ENCODE assay signal across 8 cellular contexts in the genomic region with DNA sequence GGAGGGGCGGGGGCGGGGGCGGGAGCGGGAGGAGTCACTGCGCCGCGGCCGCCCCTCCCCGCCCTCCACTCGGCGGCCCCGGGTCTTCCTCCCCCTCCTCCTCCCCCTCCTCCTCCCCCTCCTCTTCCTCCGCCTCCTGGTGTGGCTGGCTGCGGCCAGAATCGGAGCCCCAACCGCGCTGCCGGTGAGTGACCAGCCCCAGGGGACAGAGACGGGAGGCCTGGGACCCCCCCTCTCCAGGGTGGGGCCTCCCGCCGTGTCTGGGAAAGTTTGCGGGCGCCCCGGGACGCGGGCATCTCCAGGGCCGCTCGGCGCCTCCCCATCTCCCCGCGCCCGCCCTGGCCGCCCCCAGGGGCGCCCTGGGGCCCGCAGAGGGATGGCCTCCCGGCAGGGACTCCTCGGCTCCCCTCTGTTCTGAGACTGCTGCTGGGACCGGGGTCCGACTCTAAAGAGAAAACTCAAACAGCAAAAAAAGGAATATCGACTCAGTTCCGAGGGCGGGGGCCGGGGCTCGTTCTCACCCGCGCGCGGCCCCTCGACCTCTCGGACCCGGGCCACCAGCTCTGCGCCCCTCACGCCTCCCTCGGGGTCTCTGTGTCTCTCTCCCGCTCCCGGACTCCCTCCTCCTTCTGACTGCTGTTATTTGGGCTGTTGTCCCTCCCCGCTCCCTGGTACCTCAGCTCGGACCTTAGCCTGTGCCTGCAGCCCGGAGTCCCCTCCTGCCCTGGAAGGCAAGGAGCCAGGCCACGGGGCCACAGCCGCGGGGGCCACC. TPM values are rescaled to one million over a fixed set of nuclear protein-coding genes. Genes with fewer than 3 reads are reported as not detected.
DNase-seq lines count a peak whose midpoint lies in the region; TF ChIP-seq lines count a peak whose summit lies in the region.

A gene with protein sequence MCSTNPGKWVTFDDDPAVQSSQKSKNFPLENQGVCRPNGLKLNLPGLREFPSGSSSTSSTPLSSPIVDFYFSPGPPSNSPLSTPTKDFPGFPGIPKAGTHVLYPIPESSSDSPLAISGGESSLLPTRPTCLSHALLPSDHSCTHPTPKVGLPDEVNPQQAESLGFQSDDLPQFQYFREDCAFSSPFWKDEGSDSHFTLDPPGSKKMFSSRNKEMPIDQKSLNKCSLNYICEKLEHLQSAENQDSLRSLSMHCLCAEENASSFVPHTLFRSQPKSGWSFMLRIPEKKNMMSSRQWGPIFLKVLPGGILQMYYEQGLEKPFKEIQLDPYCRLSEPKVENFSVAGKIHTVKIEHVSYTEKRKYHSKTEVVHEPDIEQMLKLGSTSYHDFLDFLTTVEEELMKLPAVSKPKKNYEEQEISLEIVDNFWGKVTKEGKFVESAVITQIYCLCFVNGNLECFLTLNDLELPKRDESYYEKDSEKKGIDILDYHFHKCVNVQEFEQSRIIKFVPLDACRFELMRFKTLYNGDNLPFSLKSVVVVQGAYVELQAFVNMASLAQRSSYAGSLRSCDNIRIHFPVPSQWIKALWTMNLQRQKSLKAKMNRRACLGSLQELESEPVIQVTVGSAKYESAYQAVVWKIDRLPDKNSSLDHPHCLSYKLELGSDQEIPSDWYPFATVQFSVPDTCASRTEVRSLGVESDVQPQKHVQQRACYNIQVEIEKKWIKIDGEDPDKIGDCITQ (plus strand): TSS at position 122 of the 772 bp plus-strand sequence. CDS start 50,480 bp downstream, outside the sequence.

- H3K79me2 ChIP-seq in DOHH2 (ENCODE audit: control insufficient read depth, low read length) (no peaks in the 10 kb centered on the region), H9 (ENCODE audit: insufficient read depth, low read length) (no peaks in the 10 kb centered on the region)

- peak within 1 kb of the TSS; percentile 27 for H3K18ac ChIP-seq in H9 (ENCODE audit: insufficient read length, low read depth, low read length)

- peaks cover 0 to 5% (median 0%) of the 10 kb centered on the region in 3 experiments; a peak in 3 of 7 replicates for H3K36me3 Mint-ChIP-seq in H9 (ENCODE audit: insufficient read depth in 1 of 3, low read depth in 3 of 3)

- no peaks in the 10 kb centered on the region for H3K9me3 ChIP-seq in DOHH2 (ENCODE audit: control insufficient read depth, insufficient read depth, low read length)
- H3K9me3 ChIP-seq in H9 (ENCODE audit: control insufficient read depth, low read depth, low read length): no peaks in the 10 kb centered on the region
- H3K9me3 ChIP-seq in SK-N-MC (ENCODE audit: low read depth, low read length): no peaks in the 10 kb centered on the region

- H3K4me1 ChIP-seq in DOHH2 (ENCODE audit: control insufficient read depth, low read length) (peaks cover 15% of the 10 kb centered on the region), H9 (ENCODE audit: insufficient read depth, low read length) (peaks cover 9% of the 10 kb centered on the region)

- H3T11ph ChIP-seq in H9 (ENCODE audit: low read length): no peak within 1 kb of the TSS

- H4K8ac ChIP-seq in H9 (replicated peaks; ENCODE audit: insufficient read length, low read depth, low read length): no peak within 1 kb of the TSS

- H3K56ac ChIP-seq in H9 (ENCODE audit: insufficient read length, low read depth, low read length): no peak within 1 kb of the TSS

- H3K4me3 ChIP-seq in DOHH2 (ENCODE audit: low read length) (peak within 1 kb of the TSS; percentile 66), SK-N-MC (peak within 1 kb of the TSS; percentile 83), skin epidermis (peak within 1 kb of the TSS; percentile 46 to 77 (median 55))

- H3K14ac ChIP-seq in H9 (ENCODE audit: insufficient read depth, low read length): peak within 1 kb of the TSS; percentile 6

- H3K9ac ChIP-seq in H9 (ENCODE audit: extremely low read depth, insufficient read length, low read length) (peak within 1 kb of the TSS; percentile 33), SK-N-MC (ENCODE audit: insufficient read length) (peak within 1 kb of the TSS; percentile 54)

- peak within 1 kb of the TSS; percentile 82 to 94 for H3K4me3 Mint-ChIP-seq in H9

- no peak within 1 kb of the TSS for H3K4ac ChIP-seq in H9 (ENCODE audit: low read depth, low read length)

- H3K4me2 ChIP-seq in DOHH2 (ENCODE audit: low read length): peak within 1 kb of the TSS; percentile 74
- H3K4me2 ChIP-seq in H9 (ENCODE audit: insufficient read depth, insufficient read length, low read length): peak within 1 kb of the TSS; percentile 88

- H3K27me3 ChIP-seq in DOHH2 (ENCODE audit: control insufficient read depth, low read length) (peaks cover 16% of the 10 kb centered on the region), H9 (ENCODE audit: insufficient read depth, low read length) (no peaks in the 10 kb centered on the region)

- no peak within 1 kb of the TSS for H3K23ac ChIP-seq in H9 (ENCODE audit: insufficient read length, low read depth, low read length)

- H2AFZ ChIP-seq in H9 (ENCODE audit: low read length): no peak within 1 kb of the TSS

- no peaks in the 10 kb centered on the region; a peak in 1 of 5 replicates for H3K9me3 Mint-ChIP-seq in H9

- peak; percentile 64 for DNase-seq in H9
- no peak for DNase-seq in SK-N-MC (ENCODE audit: low read depth, low spot score)
- DNase-seq in astrocyte of the hippocampus (ENCODE audit: low read depth, low spot score): peak; percentile 76
- DNase-seq in iPS-NIHi11 (ENCODE audit: low spot score): peak; percentile 81
- no peak for DNase-seq in dedifferentiated amniotic fluid mesenchymal stem cell (ENCODE audit: extremely low spot score)
- no peak for DNase-seq in NCI-H510A treated with DMSO at 0.1 percent for 48 hours (lab: John Stamatoyannopoulos, UW)

- H2BK120ac ChIP-seq in H9 (ENCODE audit: low read depth, low read length, poor library complexity, severe bottlenecking): no peak within 1 kb of the TSS

- H4K5ac ChIP-seq in H9 (ENCODE audit: insufficient read length, low read depth, low read length): no peak within 1 kb of the TSS

- H3K27ac Mint-ChIP-seq in H9: peak within 1 kb of the TSS in 1 of 3 experiments; percentile 87; a peak in 2 of 7 replicates

- H4K20me1 ChIP-seq in DOHH2 (ENCODE audit: control insufficient read depth, insufficient read depth, low read depth, low read length): 0 out of 2 replicates have a peak, but pooled peaks cover 3% of the 10 kb centered on the region
- no peaks in the 10 kb centered on the region for H4K20me1 ChIP-seq in H9 (ENCODE audit: control insufficient read depth, insufficient read depth, insufficient read length)

- H3K36me3 ChIP-seq in DOHH2 (ENCODE audit: control insufficient read depth, low read length) (no peaks in the 10 kb centered on the region), SK-N-MC (ENCODE audit: insufficient read depth, low read length) (no peaks in the 10 kb centered on the region)

- no peak within 1 kb of the TSS for H3K27ac ChIP-seq in DOHH2 (ENCODE audit: low read depth, low read length)
- H3K27ac ChIP-seq in H9 (ENCODE audit: insufficient read length, low read depth, low read length): no peak within 1 kb of the TSS
- peak within 1 kb of the TSS; percentile 51; the same call in 1 of the 2 replicates for H3K27ac ChIP-seq in SK-N-MC
- H3K27ac ChIP-seq in skin epidermis: peak within 1 kb of the TSS in 20 of 21 experiments; percentile 4 to 95 (median 78)

- H2BK20ac ChIP-seq in H9 (ENCODE audit: low read depth, low read length, poor library complexity, severe bottlenecking): no peak within 1 kb of the TSS

- no peaks in the 10 kb centered on the region for H3F3A ChIP-seq in DOHH2 (ENCODE audit: control insufficient read depth, insufficient read depth)

- no CpG with 5 or more reads among the region's 62 CpGs for WGBS in H9 (ENCODE audit: extremely low coverage, insufficient read length, low lambda C conversion rate)

- H3K4me1 Mint-ChIP-seq in H9: peaks cover 30 to 32% of the 10 kb centered on the region in 2 experiments

- peaks cover 1% of the 10 kb centered on the region; the same call in 1 of the 2 replicates for H3K27me3 Mint-ChIP-seq in H9 (ENCODE audit: low read depth)

- no peak within 1 kb of the TSS for H2BK12ac ChIP-seq in H9 (ENCODE audit: insufficient read length, low read depth, low read length)

- no peaks in the 10 kb centered on the region for H3K9me2 ChIP-seq in DOHH2 (replicated peaks; ENCODE audit: control insufficient read depth, low read length)

- peaks cover 10% of the 10 kb centered on the region for H3K23me2 ChIP-seq in H9 (ENCODE audit: insufficient read length, low read depth, low read length, poor library complexity, severe bottlenecking)

- H2BK15ac ChIP-seq in H9 (ENCODE audit: low read depth, low read length): no peak within 1 kb of the TSS

- no peak within 1 kb of the TSS for H2AK5ac ChIP-seq in H9 (ENCODE audit: insufficient read length, low read length)

- TF ChIP-seq CTCF in DOHH2 (IDR thresholded peaks at IDR 0.05; ENCODE audit: low read depth, low read length, poor library complexity, severe bottlenecking) (no peak), H9 (conservative IDR thresholded peaks at IDR 0.05) (no peak)

- H4K91ac ChIP-seq in H9 (ENCODE audit: insufficient read length, low read depth, low read length): no peak within 1 kb of the TSS

- no peak within 1 kb of the TSS for H2BK5ac ChIP-seq in H9 (ENCODE audit: insufficient read length, low read length)

- no peaks in the 10 kb centered on the region for H3K79me1 ChIP-seq in H9 (ENCODE audit: insufficient read depth, low read depth, low read length, poor library complexity, severe bottlenecking)

RNA-seq across cellular contexts. Expression of the gene that starts here (rescaled TPM):
- total RNA-seq in H9 (2021): 4.9 and 5.5 TPM in 2 replicates

Comparison
In these comparisons a context has a peak if more than half of its experiments do, and no peak if none do; other contexts are left out.
1. H3K27ac ChIP-seq: peak in SK-N-MC (single experiment) and skin epidermis (20 of 21); none in DOHH2 (single experiment) and H9 (single experiment).
2. DNase-seq: peak in H9 (single experiment), astrocyte of the hippocampus (single experiment) and iPS-NIHi11 (single experiment); none in SK-N-MC (single experiment), dedifferentiated amniotic fluid mesenchymal stem cell (single experiment) and NCI-H510A treated with DMSO at 0.1 percent for 48 hours (single experiment).
3. Peak in every context shown above with its lines, with median percentiles within 50 percentile points of each other: H3K4me3 ChIP-seq.